Comparison of ENCODE assay signal across 12 cellular contexts in genomic region chr7:66267249-66267648, GRCh38.
DNase-seq lines count a peak whose midpoint lies in the region; ATAC-seq, FAIRE-seq and TF ChIP-seq lines count a peak whose summit lies in the region.
"Had no signal": no experiment of that assay in that cellular context is flagged by ENCODE, and none has a peak within 500 bp of the region (broad histone marks: within the 10 kb centered on the region; RNA-seq: fewer than 3 reads in every experiment).

No MANE protein-coding gene starts in this region.

- H3K4me1 Mint-ChIP-seq in astrocyte (ENCODE audit: low read depth, unreplicated experiment), result peaks cover 11% of the 10 kb centered on the region
- no peaks in the 10 kb centered on the region for H3K4me1 Mint-ChIP-seq in activated naive CD8-positive, alpha-beta T cell treated with anti-CD3 and anti-CD28 coated beads for 36 hours
- H3K4me1 Mint-ChIP-seq: CD14-positive monocyte had no signal

- peak; percentile 45 for FAIRE-seq in astrocyte (lab: Jason Lieb, UNC)

- H3K27ac ChIP-seq in astrocyte (ENCODE audit: low read depth, low read length) (no peak overlapping the region), sigmoid colon (peak overlapping the region; percentile 25 to 47 (median 40))
- H3K27ac ChIP-seq: thyroid gland had no signal

- H3K9me3 ChIP-seq in astrocyte (ENCODE audit: insufficient read depth, low read depth, low read length) (peaks cover 13% of the 10 kb centered on the region), sigmoid colon (peaks cover 7 to 20% (median 11%) of the 10 kb centered on the region in 4 donors)
- H3K9me3 ChIP-seq: thyroid gland had no signal

- peak; percentile 74 to 89 for ATAC-seq in left cardiac atrium
- ATAC-seq in GM18909 (IDR thresholded peaks at IDR 0.05; ENCODE audit: poor library complexity, unreplicated experiment), result no peak
- ATAC-seq: natural killer cell had no signal

- peaks cover 3% of the 10 kb centered on the region for H4K20me1 ChIP-seq in astrocyte (ENCODE audit: insufficient read depth, low read length)

- H3K9me3 Mint-ChIP-seq in astrocyte (ENCODE audit: unreplicated experiment), result peaks cover 16% of the 10 kb centered on the region
- H3K9me3 Mint-ChIP-seq in activated naive CD8-positive, alpha-beta T cell treated with anti-CD3 and anti-CD28 coated beads for 36 hours, result peaks cover 24% of the 10 kb centered on the region

- H3K27me3 ChIP-seq in astrocyte (ENCODE audit: insufficient read depth, low read length) (no peaks in the 10 kb centered on the region), sigmoid colon (no peaks in the 10 kb centered on the region)
- H3K27me3 ChIP-seq: thyroid gland had no signal

- no peak overlapping the region for H3K9ac ChIP-seq in astrocyte (ENCODE audit: low read length)

- H3K4me2 ChIP-seq in astrocyte (ENCODE audit: low read length), result peak overlapping the region; percentile 4

- TF ChIP-seq EP300 in sigmoid colon (IDR thresholded peaks at IDR 0.05), result no peak

- H3K4me1 ChIP-seq in astrocyte (ENCODE audit: insufficient read depth, low read length) (no peaks in the 10 kb centered on the region), sigmoid colon (peaks cover 0 to 16% (median 6%) of the 10 kb centered on the region in 4 donors)

- TF ChIP-seq CTCF in astrocyte (IDR thresholded peaks at IDR 0.05; ENCODE audit: insufficient read depth, low read depth, low read length) (no peak), sigmoid colon (IDR thresholded peaks at IDR 0.05) (no peak)

- no peak overlapping the region for H3K27ac Mint-ChIP-seq in astrocyte (ENCODE audit: unreplicated experiment)
- no peak overlapping the region for H3K27ac Mint-ChIP-seq in activated naive CD8-positive, alpha-beta T cell treated with anti-CD3 and anti-CD28 coated beads for 36 hours
- H3K27ac Mint-ChIP-seq: CD14-positive monocyte, natural killer cell had no signal

- 74 to 81% methylated on average over 2 of the region's 2 CpGs for WGBS in sigmoid colon, 2 donors

- H3K27me3 Mint-ChIP-seq in astrocyte (ENCODE audit: low read depth, unreplicated experiment), result no peaks in the 10 kb centered on the region
- no peaks in the 10 kb centered on the region for H3K27me3 Mint-ChIP-seq in activated naive CD8-positive, alpha-beta T cell treated with anti-CD3 and anti-CD28 coated beads for 36 hours

- H3K79me2 ChIP-seq in astrocyte (ENCODE audit: insufficient read depth, low read length), result peaks cover 6% of the 10 kb centered on the region

- TF ChIP-seq POLR2A in sigmoid colon (IDR thresholded peaks at IDR 0.05), result no peak

- H2AFZ ChIP-seq in astrocyte (ENCODE audit: low read depth, low read length), result no peak overlapping the region

- intact Hi-C loops in left cardiac atrium (cut with DNase I) (no loop called here), sigmoid colon (cut with DNase I) (loop anchor here (5.0 kb wide), 1 partner anchor 60 kb away; the partner anchor contains the start of gene TPST1)

- no peak overlapping the region for H3K4me3 ChIP-seq in astrocyte (ENCODE audit: insufficient read depth, low read depth, low read length)
- no peak overlapping the region for H3K4me3 ChIP-seq in sigmoid colon
- H3K4me3 ChIP-seq: thyroid gland had no signal

- H3K36me3 ChIP-seq in astrocyte (ENCODE audit: insufficient read depth, low read length) (no peaks in the 10 kb centered on the region), sigmoid colon (no peaks in the 10 kb centered on the region)
- H3K36me3 ChIP-seq: thyroid gland had no signal

- H3K4me3 Mint-ChIP-seq in astrocyte (ENCODE audit: unreplicated experiment), result no peak overlapping the region
- no peak overlapping the region for H3K4me3 Mint-ChIP-seq in activated naive CD8-positive, alpha-beta T cell treated with anti-CD3 and anti-CD28 coated beads for 36 hours
- H3K4me3 Mint-ChIP-seq: CD14-positive monocyte, natural killer cell had no signal

- peaks cover 29% of the 10 kb centered on the region for H3K36me3 Mint-ChIP-seq in astrocyte (ENCODE audit: low read depth, unreplicated experiment)
- H3K36me3 Mint-ChIP-seq in activated naive CD8-positive, alpha-beta T cell treated with anti-CD3 and anti-CD28 coated beads for 36 hours, result peaks cover 32% of the 10 kb centered on the region

- DNase-seq in AG20443 (ENCODE audit: low spot score), result peak; percentile 68
- peak; percentile 94 for DNase-seq in astrocyte (ENCODE audit: low read depth)
- DNase-seq in left cardiac atrium, result peak; percentile 41
- peak; percentile 74 for DNase-seq in sigmoid colon
- no peak for DNase-seq in activated naive CD8-positive, alpha-beta T cell treated with anti-CD3 and anti-CD28 coated beads for 36 hours
- DNase-seq in NCI-H69 (lab: John Stamatoyannopoulos, UW), result no peak
- DNase-seq in medulla oblongata (ENCODE audit: extremely low spot score), result no peak
- DNase-seq: natural killer cell, NCI-H1436 treated with DMSO at 0.1 percent for 48 hours, thyroid gland had no signal

Comparison
In these comparisons a context has a peak if more than half of its experiments do, and no peak if none do; other contexts are left out.
1. DNase-seq: peak in AG20443 (single experiment), astrocyte (single experiment), left cardiac atrium (single experiment) and sigmoid colon (single experiment); none in activated naive CD8-positive, alpha-beta T cell treated with anti-CD3 and anti-CD28 coated beads for 36 hours (single experiment), NCI-H69 (single experiment) and medulla oblongata (single experiment).